Comparison of ENCODE assay signal across 8 cellular contexts in the genomic region with DNA sequence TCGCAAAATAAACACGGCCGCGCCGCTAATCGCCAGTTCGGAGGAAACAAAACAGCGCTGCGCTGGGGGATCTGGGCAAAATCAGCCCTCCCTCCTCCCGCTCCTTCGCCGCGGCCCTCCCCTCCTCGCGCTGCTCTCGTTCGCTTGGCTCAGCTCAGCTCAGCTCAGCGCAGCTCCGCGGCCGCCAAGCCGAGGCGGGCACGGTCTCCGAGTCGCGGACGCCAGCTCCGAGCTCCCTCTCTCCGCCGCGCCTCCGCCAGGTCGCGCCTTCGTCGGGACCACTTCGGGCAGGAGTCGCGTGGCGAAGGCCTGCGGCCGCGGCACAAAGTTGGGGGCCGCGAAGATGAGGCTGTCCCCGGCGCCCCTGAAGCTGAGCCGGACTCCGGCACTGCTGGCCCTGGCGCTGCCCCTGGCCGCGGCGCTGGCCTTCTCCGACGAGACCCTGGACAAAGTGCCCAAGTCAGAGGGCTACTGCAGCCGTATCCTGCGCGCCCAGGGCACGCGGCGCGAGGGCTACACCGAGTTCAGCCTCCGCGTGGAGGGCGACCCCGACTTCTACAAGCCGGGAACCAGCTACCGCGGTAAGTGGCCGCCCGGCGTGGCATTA. TPM values are rescaled to one million over a fixed set of nuclear protein-coding genes. Genes with fewer than 3 reads are reported as not detected.
DNase-seq lines count a peak whose midpoint lies in the region; ATAC-seq and TF ChIP-seq lines count a peak whose summit lies in the region.

A gene (plus strand): TSS at position 162 of the 607 bp plus-strand sequence. CDS start 182 bp downstream, at position 344.

- TF ChIP-seq CTCF in HFFc6 (IDR thresholded peaks at IDR 0.05), result no peak

- no peaks in the 10 kb centered on the region for H3K36me3 Mint-ChIP-seq in central memory CD8-positive, alpha-beta T cell (ENCODE audit: insufficient read depth)
- H3K36me3 Mint-ChIP-seq in HFFc6 (ENCODE audit: low read depth), result no peaks in the 10 kb centered on the region

- H3K27ac Mint-ChIP-seq in central memory CD8-positive, alpha-beta T cell (ENCODE audit: low read depth), result no peak within 1 kb of the TSS
- H3K27ac Mint-ChIP-seq in HFFc6, result no peak within 1 kb of the TSS

- no peaks in the 10 kb centered on the region for H3K9me3 Mint-ChIP-seq in central memory CD8-positive, alpha-beta T cell
- no peaks in the 10 kb centered on the region for H3K9me3 Mint-ChIP-seq in HFFc6

- DNase-seq in COR-L47 (lab: John Stamatoyannopoulos, UW) (peak; percentile 8), T-helper 1 cell (peak in 4 of 5 donors; percentile 14 to 36 (median 18)), left colon (peak; percentile 52 to 68), HFFc6 (no peak)
- DNase-seq in central memory CD8-positive, alpha-beta T cell (ENCODE audit: low spot score in 2 of 2), result no peak
- peak; percentile 43 for DNase-seq in stimulated activated CD4-positive, alpha-beta T cell treated with anti-CD3 and anti-CD28 coated beads, Interleukin-4, amount 100 ng/mL, for 24 hours

- H3K4me3 Mint-ChIP-seq in central memory CD8-positive, alpha-beta T cell, result peak within 1 kb of the TSS; percentile 61
- H3K4me3 Mint-ChIP-seq in HFFc6, result no peak within 1 kb of the TSS

- intact Hi-C loops in left colon (cut with DNase I, micrococcal nuclease), result no loop called here

- peaks cover 8% of the 10 kb centered on the region for H3K4me1 Mint-ChIP-seq in central memory CD8-positive, alpha-beta T cell
- no peaks in the 10 kb centered on the region for H3K4me1 Mint-ChIP-seq in HFFc6 (ENCODE audit: low read depth)

- H3K27me3 Mint-ChIP-seq in central memory CD8-positive, alpha-beta T cell, result peaks cover 84% of the 10 kb centered on the region
- peaks cover 41% of the 10 kb centered on the region for H3K27me3 Mint-ChIP-seq in HFFc6 (ENCODE audit: insufficient read depth)

- ATAC-seq in central memory CD8-positive, alpha-beta T cell (replicated peaks; ENCODE audit: extremely low read depth, poor library complexity, severe bottlenecking), result peak; percentile 71
- ATAC-seq in left colon (peak; percentile 40), HG02970 (IDR thresholded peaks at IDR 0.05; ENCODE audit: low FRiP score, unreplicated experiment) (no peak), GM21526 (IDR thresholded peaks at IDR 0.05; ENCODE audit: low FRiP score, unreplicated experiment) (no peak)

RNA-seq across cellular contexts. Expression of the gene that starts here (rescaled TPM):
- total RNA-seq in left colon, result 10 to 100 TPM; 86.7 to 87.0 TPM
- total RNA-seq in HFFc6 (2021; fragmentation: NEBNext Ultra II Directional; extraction: Animal tissue kit (Norgen Biotek cat#: 25700)), result not detected

Comparison
In these comparisons a context has a peak if more than half of its experiments do, and no peak if none do; other contexts are left out.
1. RNA of the gene that starts here (total RNA-seq): 86.7 to 87.0 TPM in left colon; not detected in HFFc6; every median in the first group is over 10 times any median in the second.
2. DNase-seq: peak in COR-L47 (single experiment), T-helper 1 cell (4 of 5), left colon (2 of 2) and stimulated activated CD4-positive, alpha-beta T cell treated with anti-CD3 and anti-CD28 coated beads, Interleukin-4, amount 100 ng/mL, for 24 hours (single experiment); none in central memory CD8-positive, alpha-beta T cell (0 of 2) and HFFc6 (single experiment).
3. ATAC-seq: peak in central memory CD8-positive, alpha-beta T cell (single experiment) and left colon (single experiment); none in HG02970 (single experiment) and GM21526 (single experiment).